In genomic region chr15:90774731-90775521, GRCh38 we compare ENCODE assay signal across 13 cellular contexts. TPM values are rescaled to one million over a fixed set of nuclear protein-coding genes. Genes with fewer than 3 reads are reported as not detected.
DNase-seq lines count a peak whose midpoint lies in the region; ATAC-seq and TF ChIP-seq lines count a peak whose summit lies in the region.
"Had no signal": no experiment of that assay in that cellular context is flagged by ENCODE, and none has a peak within 500 bp of the region (broad histone marks: within the 10 kb centered on the region; RNA-seq: fewer than 3 reads in every experiment).

No MANE protein-coding gene starts in this region.

- H3K27ac ChIP-seq in brain microvascular endothelial cell = no peak overlapping the region
- H3K27ac ChIP-seq: ascending aorta, right lobe of liver had no signal

- intact Hi-C loops in left colon (cut with DNase I, micrococcal nuclease) = no loop called here

- peak; percentile 88 for DNase-seq in EL
- peak; percentile 85 for DNase-seq in NCI-H226
- DNase-seq in brain microvascular endothelial cell = peak; percentile 64
- DNase-seq in left colon = no peak
- DNase-seq in mucosa of gallbladder (ENCODE audit: low spot score) = no peak
- no peak for DNase-seq in midbrain (lab: John Stamatoyannopoulos, UW)
- DNase-seq: Kasumi-1, naive B cell, right lobe of liver, substantia nigra had no signal

- in situ Hi-C loops in brain microvascular endothelial cell (cut with HindIII; ENCODE audit: low pct_ligation_motif_present, low sequenced_read_pairs) = no loop called here

- peak; percentile 65 for ATAC-seq in left colon
- ATAC-seq in HG03139 (IDR thresholded peaks at IDR 0.05; ENCODE audit: unreplicated experiment) = no peak
- no peak for ATAC-seq in GM19324 (IDR thresholded peaks at IDR 0.05; ENCODE audit: low FRiP score, unreplicated experiment)
- ATAC-seq: right lobe of liver had no signal

- no peak for TF ChIP-seq CTCF in brain microvascular endothelial cell (IDR thresholded peaks at IDR 0.05; ENCODE audit: low read depth, low read length, missing control alignments)

- H3K4me3 ChIP-seq in brain microvascular endothelial cell (ENCODE audit: low read depth, low read length) = no peak overlapping the region
- H3K4me3 ChIP-seq: ascending aorta, right lobe of liver had no signal

- H3K36me3 ChIP-seq in brain microvascular endothelial cell (replicated peaks) = no peaks in the 10 kb centered on the region
- H3K36me3 ChIP-seq: ascending aorta, right lobe of liver had no signal

- H3K27me3 ChIP-seq in brain microvascular endothelial cell (replicated peaks) = no peaks in the 10 kb centered on the region
- H3K27me3 ChIP-seq: ascending aorta, right lobe of liver had no signal

RNA-seq across cellular contexts. Expression of gene BLM, which starts 57.8 kb away (rescaled TPM):
- total RNA-seq in left colon (1 to 10 TPM; 3.3 to 3.6 TPM), mucosa of gallbladder (1.2 TPM)

Comparison
In these comparisons a context has a peak if more than half of its experiments do, and no peak if none do; other contexts are left out.
1. DNase-seq: peak in EL (single experiment), NCI-H226 (single experiment) and brain microvascular endothelial cell (single experiment); none in left colon (0 of 2), mucosa of gallbladder (single experiment) and midbrain (single experiment).